ENCODE assay signal across 33 cellular contexts in the genomic region with DNA sequence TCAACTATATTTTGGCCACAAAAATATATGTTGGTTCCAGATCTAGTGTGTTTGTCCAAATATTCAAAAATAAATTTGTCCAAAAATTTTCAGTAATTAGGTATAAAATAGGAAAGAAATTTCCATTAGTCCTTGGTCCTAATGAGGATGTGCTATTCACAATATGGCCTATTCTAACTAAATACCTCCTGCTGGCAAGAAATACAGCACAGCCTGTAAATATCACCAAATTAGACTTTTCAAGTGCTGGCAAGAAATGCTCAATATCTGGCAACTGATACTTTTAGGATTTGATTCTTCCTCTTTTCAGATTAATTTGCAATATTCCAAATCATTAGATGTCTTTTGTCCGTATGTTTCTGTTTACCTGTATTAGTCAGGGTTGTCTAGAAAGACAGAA.
"Had no signal": no experiment of that assay in that cellular context is flagged by ENCODE, and none has a peak within 500 bp of the region (broad histone marks: within the 10 kb centered on the region; RNA-seq: fewer than 3 reads in every experiment).

No MANE protein-coding gene starts in this region.

- DNase-seq: Kasumi-1, MG63, MM.1S, MV-4-11, NCI-H1048, NCI-H1092, NCI-H1092 treated with DMSO at 0.1 percent for 48 hours, NCI-H1105, NCI-H1105 treated with DMSO at 0.1 percent for 48 hours, NCI-H1417, NCI-H1417 treated with DMSO at 0.1 percent for 48 hours, NCI-H1436, NCI-H1436 treated with DMSO at 0.1 percent for 48 hours, NCI-H146, NCI-H1694, NCI-H1694 treated with DMSO at 0.1 percent for 48 hours, NCI-H187, NCI-H187 treated with DMSO at 0.1 percent for 48 hours, NCI-H1930, NCI-H2029, NCI-H2029 treated with DMSO at 0.1 percent for 48 hours, NCI-H2081, NCI-H2081 treated with DMSO at 0.1 percent for 48 hours, NCI-H2107, NCI-H2171, NCI-H2171 treated with DMSO at 0.1 percent for 48 hours, NCI-H2227 treated with DMSO at 0.1 percent for 48 hours, NCI-H226, NCI-H345, NCI-H446 treated with DMSO at 0.1 percent for 48 hours, NCI-H510A, NCI-H510A treated with DMSO at 0.1 percent for 48 hours, NCI-H524 had no signal

- H3K36me3 ChIP-seq: MG63 had no signal

- H3K9me3 ChIP-seq: MG63 had no signal

- H3K27me3 ChIP-seq: MG63 had no signal

- H3K4me3 ChIP-seq: MG63 had no signal
